Comparison of ENCODE assay signal across 10 cellular contexts in genomic region chr2:42386684-42387083, GRCh38. TPM values are rescaled to one million over a fixed set of nuclear protein-coding genes. Genes with fewer than 3 reads are reported as not detected.
DNase-seq lines count a peak whose midpoint lies in the region; ATAC-seq and TF ChIP-seq lines count a peak whose summit lies in the region.
"Had no signal": no experiment of that assay in that cellular context is flagged by ENCODE, and none has a peak within 500 bp of the region (broad histone marks: within the 10 kb centered on the region; RNA-seq: fewer than 3 reads in every experiment).

No MANE protein-coding gene starts in this region.

- H3K36me3 ChIP-seq in KMS-11 (ENCODE audit: insufficient read depth) (no peaks in the 10 kb centered on the region), upper lobe of left lung (no peaks in the 10 kb centered on the region)

- no peak overlapping the region for H3K4me3 Mint-ChIP-seq in natural killer cell
- H3K4me3 Mint-ChIP-seq in natural killer cell treated with Interleukin-12 subunit alpha and Interleukin-12 subunit beta and Interleukin-15 and Interleukin-18, amount 100 ng/mL, for 72 hours = no peak overlapping the region
- no peak overlapping the region for H3K4me3 Mint-ChIP-seq in activated CD4-positive, alpha-beta memory T cell treated with anti-CD3 and anti-CD28 coated beads for 36 hours

- H3K27ac Mint-ChIP-seq in natural killer cell = no peak overlapping the region
- no peak overlapping the region for H3K27ac Mint-ChIP-seq in natural killer cell treated with Interleukin-12 subunit alpha and Interleukin-12 subunit beta and Interleukin-15 and Interleukin-18, amount 100 ng/mL, for 72 hours
- H3K27ac Mint-ChIP-seq in activated CD4-positive, alpha-beta memory T cell treated with anti-CD3 and anti-CD28 coated beads for 36 hours = no peak overlapping the region

- H3K9me3 ChIP-seq in upper lobe of left lung = no peaks in the 10 kb centered on the region

- H3K4me1 ChIP-seq in KMS-11 (ENCODE audit: low read depth, poor library complexity, severe bottlenecking) (no peaks in the 10 kb centered on the region), upper lobe of left lung (no peaks in the 10 kb centered on the region)

- ATAC-seq in natural killer cell = peak in 1 of 3 donors; percentile 36
- ATAC-seq in natural killer cell treated with Interleukin-12 subunit alpha and Interleukin-12 subunit beta and Interleukin-15 and Interleukin-18, amount 100 ng/mL, for 72 hours = no peak
- ATAC-seq in upper lobe of left lung (ENCODE audit: low FRiP score in 2 of 2) = no peak

- no peak overlapping the region for H2AFZ ChIP-seq in KMS-11 (ENCODE audit: low read depth)

- no peaks in the 10 kb centered on the region for H3K79me2 ChIP-seq in KMS-11 (ENCODE audit: insufficient read depth, low read depth)

- no peak overlapping the region for H3K4me3 ChIP-seq in KMS-11 (IDR thresholded peaks at IDR 0.05; ENCODE audit: insufficient read depth, low read depth, low read length)
- no peak overlapping the region for H3K4me3 ChIP-seq in choroid plexus epithelial cell (ENCODE audit: low read depth, low read length)
- no peak overlapping the region for H3K4me3 ChIP-seq in upper lobe of left lung

- H3K4me1 Mint-ChIP-seq in natural killer cell = no peaks in the 10 kb centered on the region
- no peaks in the 10 kb centered on the region for H3K4me1 Mint-ChIP-seq in natural killer cell treated with Interleukin-12 subunit alpha and Interleukin-12 subunit beta and Interleukin-15 and Interleukin-18, amount 100 ng/mL, for 72 hours (ENCODE audit: low read depth in 2 of 2)
- no peaks in the 10 kb centered on the region for H3K4me1 Mint-ChIP-seq in activated CD4-positive, alpha-beta memory T cell treated with anti-CD3 and anti-CD28 coated beads for 36 hours (ENCODE audit: low read depth)

- peaks cover 0 to 22% of the 10 kb centered on the region in 2 donors for H3K27me3 Mint-ChIP-seq in natural killer cell (ENCODE audit: low read depth in 2 of 2)
- peaks cover 0 to 2% of the 10 kb centered on the region in 2 donors for H3K27me3 Mint-ChIP-seq in natural killer cell treated with Interleukin-12 subunit alpha and Interleukin-12 subunit beta and Interleukin-15 and Interleukin-18, amount 100 ng/mL, for 72 hours
- no peaks in the 10 kb centered on the region for H3K27me3 Mint-ChIP-seq in activated CD4-positive, alpha-beta memory T cell treated with anti-CD3 and anti-CD28 coated beads for 36 hours

- no peak overlapping the region for H3K27ac ChIP-seq in KMS-11
- no peak overlapping the region for H3K27ac ChIP-seq in upper lobe of left lung

- TF ChIP-seq CTCF in natural killer cell (IDR thresholded peaks at IDR 0.05) = peak; percentile 13
- peak; percentile 67 for TF ChIP-seq CTCF in KMS-11 (conservative IDR thresholded peaks at IDR 0.05; ENCODE audit: low read depth, low read length)
- peak; percentile 49 for TF ChIP-seq CTCF in choroid plexus epithelial cell (conservative IDR thresholded peaks at IDR 0.05; ENCODE audit: low read depth, low read length)
- TF ChIP-seq CTCF in upper lobe of left lung (IDR thresholded peaks at IDR 0.05) = peak in 4 of 6 experiments; percentile 11 to 30 (median 24)

- H3K4me2 ChIP-seq in KMS-11 = no peak overlapping the region

- no peak overlapping the region for H3K9ac ChIP-seq in KMS-11

- TF ChIP-seq POLR2A in upper lobe of left lung (IDR thresholded peaks at IDR 0.05) = no peak

- intact Hi-C loops in natural killer cell (cut with micrococcal nuclease) = no loop called here
- intact Hi-C loops in activated CD4-positive, alpha-beta memory T cell treated with anti-CD3 and anti-CD28 coated beads for 36 hours (cut with micrococcal nuclease) = no loop called here

- H3K27me3 ChIP-seq in KMS-11 (ENCODE audit: insufficient read depth, low read depth) = no peaks in the 10 kb centered on the region
- no peaks in the 10 kb centered on the region for H3K27me3 ChIP-seq in upper lobe of left lung

- DNase-seq in natural killer cell (no peak), choroid plexus epithelial cell (ENCODE audit: low read depth) (peak; percentile 25), upper lobe of left lung (no peak), NCI-H1417 treated with DMSO at 0.1 percent for 48 hours (lab: John Stamatoyannopoulos, UW) (no peak), C1 segment of cervical spinal cord (lab: John Stamatoyannopoulos, UW) (no peak)
- no peak for DNase-seq in natural killer cell treated with Interleukin-12 subunit alpha and Interleukin-12 subunit beta and Interleukin-15 and Interleukin-18, amount 100 ng/mL, for 72 hours (ENCODE audit: low spot score)
- DNase-seq in activated CD4-positive, alpha-beta memory T cell treated with anti-CD3 and anti-CD28 coated beads for 36 hours = no peak
- DNase-seq: activated CD8-positive, alpha-beta memory T cell treated with anti-CD3 and anti-CD28 coated beads for 24 hours; NCI-H226 had no signal

- WGBS in upper lobe of left lung, 2 donors = 82 to 85% methylated on average over 5 of the region's 5 CpGs

- no peaks in the 10 kb centered on the region for H4K20me1 ChIP-seq in KMS-11 (ENCODE audit: insufficient read depth)

- CTCF ChIA-PET in activated CD4-positive, alpha-beta memory T cell treated with anti-CD3 and anti-CD28 coated beads for 36 hours (lab: Charles Lee) = interaction anchor here (0.6 to 1.7 kb wide), 3 partner anchors 17 to 276 kb away, joined by 3 to 5 read pairs (median 4); no protein-coding TSS in a partner anchor

- H3K9me3 Mint-ChIP-seq in natural killer cell = no peaks in the 10 kb centered on the region
- no peaks in the 10 kb centered on the region for H3K9me3 Mint-ChIP-seq in natural killer cell treated with Interleukin-12 subunit alpha and Interleukin-12 subunit beta and Interleukin-15 and Interleukin-18, amount 100 ng/mL, for 72 hours
- no peaks in the 10 kb centered on the region for H3K9me3 Mint-ChIP-seq in activated CD4-positive, alpha-beta memory T cell treated with anti-CD3 and anti-CD28 coated beads for 36 hours

- TF ChIP-seq EP300 in upper lobe of left lung (IDR thresholded peaks at IDR 0.05) = no peak

- POLR2A ChIA-PET in activated CD4-positive, alpha-beta memory T cell treated with anti-CD3 and anti-CD28 coated beads for 36 hours (lab: Charles Lee) = no interaction called here

- no peaks in the 10 kb centered on the region for H3K36me3 Mint-ChIP-seq in natural killer cell
- H3K36me3 Mint-ChIP-seq in natural killer cell treated with Interleukin-12 subunit alpha and Interleukin-12 subunit beta and Interleukin-15 and Interleukin-18, amount 100 ng/mL, for 72 hours = no peaks in the 10 kb centered on the region
- H3K36me3 Mint-ChIP-seq in activated CD4-positive, alpha-beta memory T cell treated with anti-CD3 and anti-CD28 coated beads for 36 hours = no peaks in the 10 kb centered on the region

RNA-seq across cellular contexts. Expression of gene COX7A2L, which starts 25.7 kb away (rescaled TPM):
- 10 to 100 TPM; 45.8 to 59.1 (median 58.1) TPM for total RNA-seq in natural killer cell
- 100 to 1,000 TPM in 1 of 2 donors, 10 to 100 TPM in 1; 70.8 to 102 TPM for total RNA-seq in natural killer cell treated with Interleukin-12 subunit alpha and Interleukin-12 subunit beta and Interleukin-15 and Interleukin-18, amount 100 ng/mL, for 72 hours
- total RNA-seq in upper lobe of left lung = 100 to 1,000 TPM in 2 of 6 donors, 10 to 100 TPM in 4; 57.0 to 123 (median 85.7) TPM
- 100 to 1,000 TPM; 102 to 107 TPM for total RNA-seq in activated CD4-positive, alpha-beta memory T cell treated with anti-CD3 and anti-CD28 coated beads for 36 hours

Comparison
In these comparisons a context has a peak if more than half of its experiments do, and no peak if none do; other contexts are left out.
1. CTCF ChIP-seq: peak in every context shown above with its lines; median percentile 67 in KMS-11; 49 in choroid plexus epithelial cell; 24 in upper lobe of left lung; 13 in natural killer cell.